In genomic region chr3:142275856-142276255, GRCh38 we compare ENCODE assay signal across 10 cellular contexts. TPM values are rescaled to one million over a fixed set of nuclear protein-coding genes. Genes with fewer than 3 reads are reported as not detected.
A peak's percentile ranks its signal among the peaks of the same experiment; 100 is the strongest.
DNase-seq lines count a peak whose midpoint lies in the region; ATAC-seq and TF ChIP-seq lines count a peak whose summit lies in the region.
"Had no signal": no experiment of that assay in that cellular context is flagged by ENCODE, and none has a peak within 500 bp of the region (broad histone marks: within the 10 kb centered on the region; RNA-seq: fewer than 3 reads in every experiment).

No MANE protein-coding gene starts in this region.

- in situ Hi-C loops in astrocyte of the spinal cord (cut with HindIII; ENCODE audit: low sequenced_read_pairs) (no loop called here), G401 (cut with HindIII; ENCODE audit: low sequenced_read_pairs) (no loop called here)

- H2AFZ ChIP-seq in Loucy (ENCODE audit: low read length), result peak overlapping the region; percentile 59; the same call in 1 of the 2 replicates

- H3K27ac ChIP-seq in left lung, result peak overlapping the region in 1 of 2 donors; percentile 68

- DNase-seq in BJ (ENCODE audit: low read depth) (peak; percentile 85), astrocyte of the spinal cord (ENCODE audit: low read depth, low spot score) (peak; percentile 58), left lung (no peak), G401 (ENCODE audit: low spot score) (no peak), GM20000 (ENCODE audit: low spot score) (no peak), DMS153 (lab: John Stamatoyannopoulos, UW) (no peak), cerebellum (ENCODE audit: low spot score) (no peak)
- DNase-seq: DMS79, MM.1S had no signal

- H3K27me3 ChIP-seq in BJ (ENCODE audit: control insufficient read depth, insufficient read depth, low read length), result no peaks in the 10 kb centered on the region
- H3K27me3 ChIP-seq in Loucy (ENCODE audit: insufficient read depth, low read length, poor library complexity, severe bottlenecking), result no peaks in the 10 kb centered on the region
- H3K27me3 ChIP-seq in left lung, result no peaks in the 10 kb centered on the region

- intact Hi-C loops in left lung (cut with DNase I), result loop anchor here in 1 of 2 donors (5.0 kb wide), 1 partner anchor 149 kb away; no protein-coding TSS in a partner anchor

- H3K4me3 ChIP-seq in BJ (ENCODE audit: low read depth, low read length) (no peak overlapping the region), Loucy (ENCODE audit: low read length, poor library complexity, severe bottlenecking) (no peak overlapping the region), astrocyte of the spinal cord (ENCODE audit: low read depth, low read length) (no peak overlapping the region), left lung (no peak overlapping the region)

- H3K9ac ChIP-seq in Loucy (ENCODE audit: low read depth, low read length, poor library complexity, severe bottlenecking), result no peak overlapping the region

- no peaks in the 10 kb centered on the region for H3K79me2 ChIP-seq in Loucy (ENCODE audit: insufficient read depth, low read length)

- no peaks in the 10 kb centered on the region for H3F3A ChIP-seq in Loucy (ENCODE audit: low read depth)

- no peaks in the 10 kb centered on the region for H3K9me2 ChIP-seq in Loucy (replicated peaks; ENCODE audit: low read depth, low read length)

- ATAC-seq in left lung, result peak; percentile 48

- POLR2A ChIA-PET in BJ (lab: Charles Lee), result no interaction called here

- H3K9me3 ChIP-seq in Loucy (ENCODE audit: insufficient read depth, low read depth, low read length) (no peaks in the 10 kb centered on the region), left lung (no peaks in the 10 kb centered on the region)

- CTCF ChIA-PET in BJ (lab: Yijun Ruan, JAX), result interaction anchor here (1.2 to 7.9 kb wide), 2 partner anchors 95 to 150 kb away, joined by 6 to 91 read pairs; no protein-coding TSS in a partner anchor

- H3K4me2 ChIP-seq in Loucy (ENCODE audit: low read depth, low read length, poor library complexity, severe bottlenecking), result no peak overlapping the region

- TF ChIP-seq CTCF in BJ (IDR thresholded peaks at IDR 0.05; ENCODE audit: insufficient read depth, low read depth, low read length) (no peak), Loucy (conservative IDR thresholded peaks at IDR 0.05; ENCODE audit: low read length) (no peak), astrocyte of the spinal cord (IDR thresholded peaks at IDR 0.05; ENCODE audit: low read depth, low read length) (no peak), left lung (IDR thresholded peaks at IDR 0.05) (no peak), GM20000 (IDR thresholded peaks at IDR 0.05; ENCODE audit: extremely low read depth, missing control alignments) (no peak)

- H3K4me1 ChIP-seq in Loucy (ENCODE audit: insufficient read depth, low read length, poor library complexity, severe bottlenecking) (peaks cover under 1% of the 10 kb centered on the region), left lung (peaks cover 0 to 39% of the 10 kb centered on the region in 2 donors)

- H3K36me3 ChIP-seq in BJ (ENCODE audit: control insufficient read depth, insufficient read depth, low read length) (no peaks in the 10 kb centered on the region), Loucy (ENCODE audit: insufficient read depth, low read length) (no peaks in the 10 kb centered on the region), left lung (no peaks in the 10 kb centered on the region)

- H4K20me1 ChIP-seq in Loucy (ENCODE audit: insufficient read depth, low read length, poor library complexity, severe bottlenecking), result no peaks in the 10 kb centered on the region

RNA-seq across cellular contexts. Expression of gene GK5, which starts 50.5 kb away (rescaled TPM):
- 4.3 and 7.3 TPM in 2 replicates for polyA plus RNA-seq in BJ (2011; rRNA removed)
- polyA minus RNA-seq in BJ (2011; rRNA and poly(A)+ RNA removed), result 2.9 and 3.2 TPM in 2 replicates
- total RNA-seq in left lung (10 to 100 TPM; 15.7 to 20.8 TPM), cerebellum (39.1 TPM)
- total RNA-seq in G401 (2014; rRNA removed; shearing (Covaris generic)), result 17.0 and 26.8 TPM in 2 replicates

Comparison
In these comparisons a context has a peak if more than half of its experiments do, and no peak if none do; other contexts are left out.
1. DNase-seq: peak in BJ (single experiment) and astrocyte of the spinal cord (single experiment); none in left lung (0 of 2), G401 (single experiment), GM20000 (single experiment), DMS153 (single experiment) and cerebellum (single experiment).